In genomic region chr7:151447901-151448260, GRCh38 we compare ENCODE assay signal across 8 cellular contexts. TPM values are rescaled to one million over a fixed set of nuclear protein-coding genes. Genes with fewer than 3 reads are reported as not detected.
DNase-seq lines count a peak whose midpoint lies in the region; ATAC-seq and TF ChIP-seq lines count a peak whose summit lies in the region.

No MANE protein-coding gene starts in this region.

- H3K4me2 ChIP-seq in HCT116 (ENCODE audit: low read length), result peak overlapping the region; percentile 77

- no peak for DNase-seq in HCT116 (ENCODE audit: low read depth, low spot score)
- no peak for DNase-seq in activated T-helper 2 cell treated with anti-CD3 and anti-CD28 coated beads, Interferon-gamma antibody, Interleukin-2, Interleukin-4, amounts not matched to agents 10 μg/mL and 5 μg/mL and 100 μg/mL, durations not matched to agents 14 hours and 24 hours and 36 hours (ENCODE audit: low spot score)
- no peak for DNase-seq in immature natural killer cell
- DNase-seq in spleen, result no peak
- DNase-seq in dedifferentiated amniotic fluid mesenchymal stem cell (ENCODE audit: extremely low spot score), result no peak
- no peak for DNase-seq in NCI-H226
- no peak for DNase-seq in activated CD4-positive, alpha-beta T cell treated with anti-CD3 and anti-CD28 coated beads for 1 hour

- POLR2A ChIA-PET in HCT116 (lab: Charles Lee), result interaction anchor here (1.1 kb wide), 1 partner anchor 78 kb away, joined by 3 read pairs; no protein-coding TSS in a partner anchor

- no peak overlapping the region for H2AFZ ChIP-seq in HCT116 (ENCODE audit: low read depth, low read length, poor library complexity, severe bottlenecking)

- H3K4me3 Mint-ChIP-seq in activated T-helper 2 cell treated with anti-CD3 and anti-CD28 coated beads, Interferon-gamma antibody, Interleukin-2, Interleukin-4, amounts not matched to agents 10 μg/mL and 5 μg/mL and 100 μg/mL, durations not matched to agents 14 hours and 24 hours and 36 hours (ENCODE audit: low read depth), result peak overlapping the region; percentile 74
- H3K4me3 Mint-ChIP-seq in immature natural killer cell, result peak overlapping the region; percentile 79 to 87 (median 81)

- H3K4me1 ChIP-seq in HCT116 (ENCODE audit: control insufficient read depth in 1 of 2, insufficient read depth in 2 of 2, low read length in 2 of 2), result peaks cover 13 to 33% of the 10 kb centered on the region in 2 experiments; a peak in 3 of 4 replicates
- H3K4me1 ChIP-seq in spleen, result peaks cover 0 to 21% (median 8%) of the 10 kb centered on the region in 6 donors

- no peak overlapping the region for H3K9ac ChIP-seq in HCT116 (ENCODE audit: low read length)

- no peak for TF ChIP-seq RAD21 in HCT116 (IDR thresholded peaks at IDR 0.05; ENCODE audit: low read depth)

- CTCF ChIA-PET in HCT116 (lab: Charles Lee), result interaction anchor here (0.7 to 3.0 kb wide), 7 partner anchors 14 to 138 kb away, joined by 3 to 40 read pairs (median 5); no protein-coding TSS in a partner anchor

- H3K27me3 Mint-ChIP-seq in activated T-helper 2 cell treated with anti-CD3 and anti-CD28 coated beads, Interferon-gamma antibody, Interleukin-2, Interleukin-4, amounts not matched to agents 10 μg/mL and 5 μg/mL and 100 μg/mL, durations not matched to agents 14 hours and 24 hours and 36 hours (ENCODE audit: low read depth), result peaks cover 5% of the 10 kb centered on the region
- peaks cover 0 to 8% (median 3%) of the 10 kb centered on the region in 3 donors for H3K27me3 Mint-ChIP-seq in immature natural killer cell (ENCODE audit: low read depth in 3 of 3)

- WGBS in spleen, 5 donors, result 53 to 70% (median 65%) methylated on average over 26 of the region's 26 CpGs

- TF ChIP-seq POLR2A in HCT116 (IDR thresholded peaks at IDR 0.05; ENCODE audit: borderline replicate concordance, extremely low read depth, insufficient read depth, insufficient read length) (no peak), spleen (IDR thresholded peaks at IDR 0.05) (no peak)

- H3K27me3 ChIP-seq in HCT116 (ENCODE audit: insufficient read depth, low read length), result no peaks in the 10 kb centered on the region
- H3K27me3 ChIP-seq in spleen (replicated peaks in 1 of 7), result peaks cover 0 to 9% (median 0%) of the 10 kb centered on the region in 7 donors

- H3K4me3 ChIP-seq in HCT116 (replicated peaks in 1 of 2; ENCODE audit: low read depth in 1 of 2, low read length in 2 of 2) (no peak overlapping the region), spleen (peak overlapping the region; percentile 30 to 70 (median 50))

- H4K20me1 ChIP-seq in HCT116 (ENCODE audit: insufficient read depth), result no peaks in the 10 kb centered on the region

- TF ChIP-seq CTCF in HCT116 (IDR thresholded peaks at IDR 0.05 in 2 of 3, conservative IDR thresholded peaks at IDR 0.05 in 1 of 3; ENCODE audit: borderline replicate concordance in 1 of 3, insufficient read depth in 1 of 3, low read depth in 2 of 3, low read length in 2 of 3) (no peak), spleen (IDR thresholded peaks at IDR 0.05 in 8 of 11, conservative IDR thresholded peaks at IDR 0.05 in 3 of 11) (no peak)

- peaks cover 2% of the 10 kb centered on the region for H3K4me1 Mint-ChIP-seq in activated T-helper 2 cell treated with anti-CD3 and anti-CD28 coated beads, Interferon-gamma antibody, Interleukin-2, Interleukin-4, amounts not matched to agents 10 μg/mL and 5 μg/mL and 100 μg/mL, durations not matched to agents 14 hours and 24 hours and 36 hours (ENCODE audit: low read depth)
- H3K4me1 Mint-ChIP-seq in immature natural killer cell, result no peaks in the 10 kb centered on the region

- no peaks in the 10 kb centered on the region for H3K36me3 Mint-ChIP-seq in activated T-helper 2 cell treated with anti-CD3 and anti-CD28 coated beads, Interferon-gamma antibody, Interleukin-2, Interleukin-4, amounts not matched to agents 10 μg/mL and 5 μg/mL and 100 μg/mL, durations not matched to agents 14 hours and 24 hours and 36 hours (ENCODE audit: low read depth)
- H3K36me3 Mint-ChIP-seq in immature natural killer cell, result no peaks in the 10 kb centered on the region

- H3K9me3 Mint-ChIP-seq in activated T-helper 2 cell treated with anti-CD3 and anti-CD28 coated beads, Interferon-gamma antibody, Interleukin-2, Interleukin-4, amounts not matched to agents 10 μg/mL and 5 μg/mL and 100 μg/mL, durations not matched to agents 14 hours and 24 hours and 36 hours, result no peaks in the 10 kb centered on the region
- no peaks in the 10 kb centered on the region for H3K9me3 Mint-ChIP-seq in immature natural killer cell

- H3K9me3 ChIP-seq in HCT116 (ENCODE audit: control insufficient read depth in 1 of 2, insufficient read depth in 1 of 2, low read depth in 1 of 2, low read length in 2 of 2), result no peaks in the 10 kb centered on the region
- H3K9me3 ChIP-seq in spleen, result no peaks in the 10 kb centered on the region

- no peaks in the 10 kb centered on the region for H3K79me2 ChIP-seq in HCT116 (ENCODE audit: insufficient read depth, low read length)

- H3K27ac ChIP-seq in HCT116 (ENCODE audit: low read depth, low read length) (no peak overlapping the region; the same call in 1 of the 2 replicates), spleen (peak overlapping the region in 7 of 8 donors; percentile 35 to 83 (median 69))

- H3K36me3 ChIP-seq in HCT116 (ENCODE audit: control insufficient read depth in 1 of 2, insufficient read depth in 2 of 2, low read length in 2 of 2) (no peaks in the 10 kb centered on the region), spleen (no peaks in the 10 kb centered on the region)

- intact Hi-C loops in HCT116 (cut with micrococcal nuclease), result loop anchor here (1.0 kb wide), 2 partner anchors 80 to 133 kb away; no protein-coding TSS in a partner anchor
- intact Hi-C loops in activated T-helper 2 cell treated with anti-CD3 and anti-CD28 coated beads, Interferon-gamma antibody, Interleukin-2, Interleukin-4, amounts not matched to agents 10 μg/mL and 5 μg/mL and 100 μg/mL, durations not matched to agents 14 hours and 24 hours and 36 hours (cut with micrococcal nuclease), result loop anchor here (1.0 to 2.0 kb wide), 3 partner anchors 33 to 134 kb away; no protein-coding TSS in a partner anchor
- intact Hi-C loops in spleen (cut with DNase I; ENCODE audit: low total_unique reads), result loop anchor here (5.0 kb wide), 2 partner anchors 81 to 131 kb away; no protein-coding TSS in a partner anchor

- ATAC-seq in HCT116, result no peak
- ATAC-seq in HG02571 (IDR thresholded peaks at IDR 0.05; ENCODE audit: unreplicated experiment), result no peak

- H3K9me2 ChIP-seq in HCT116 (ENCODE audit: insufficient read depth), result no peaks in the 10 kb centered on the region

- BruUV-seq in HCT116 (replicated peaks; lab: Mats Ljungman, UMichigan), result no TSS peak

- no peak overlapping the region for H3K27ac Mint-ChIP-seq in activated T-helper 2 cell treated with anti-CD3 and anti-CD28 coated beads, Interferon-gamma antibody, Interleukin-2, Interleukin-4, amounts not matched to agents 10 μg/mL and 5 μg/mL and 100 μg/mL, durations not matched to agents 14 hours and 24 hours and 36 hours
- peak overlapping the region in 1 of 6 donors; percentile 40 for H3K27ac Mint-ChIP-seq in immature natural killer cell

- RAD21 ChIA-PET in HCT116 (lab: Charles Lee; ENCODE audit: low non-redundant PET in 1 of 2, low total read pairs in 2 of 2, uncharacterized antibody in 2 of 2, unreplicated experiment in 2 of 2), result interaction anchor here (1.1 to 2.3 kb wide), 5 partner anchors 12 to 133 kb away, joined by 3 to 12 read pairs (median 5); no protein-coding TSS in a partner anchor

TF ChIP-seq in HCT116, 20 proteins besides CTCF, POLR2A, EP300 and RAD21 (continues in another document):
- TF ChIP-seq YY1 (IDR thresholded peaks at IDR 0.05; ENCODE audit: extremely low read depth, insufficient replicate concordance, low read depth, low read length) (no peak), POLR2AphosphoS5 (IDR thresholded peaks at IDR 0.05; ENCODE audit: low read depth, low read length) (no peak), ELF1 (IDR thresholded peaks at IDR 0.05; ENCODE audit: borderline replicate concordance, low read depth) (no peak), TCF7L2 (IDR thresholded peaks at IDR 0.05; ENCODE audit: borderline replicate concordance, extremely low read depth, insufficient read depth, insufficient read length) (no peak), EZH2 (IDR thresholded peaks at IDR 0.05) (no peak), FOSL1 (IDR thresholded peaks at IDR 0.05; ENCODE audit: low read depth) (no peak), EGR1 (IDR thresholded peaks at IDR 0.05; ENCODE audit: low read depth) (no peak), MAX (IDR thresholded peaks at IDR 0.05) (no peak), ZFX (IDR thresholded peaks at IDR 0.05) (no peak), SP1 (IDR thresholded peaks at IDR 0.05; ENCODE audit: low read depth) (no peak), JUND (IDR thresholded peaks at IDR 0.05) (no peak), SRF (IDR thresholded peaks at IDR 0.05; ENCODE audit: low read depth) (no peak)

RNA-seq across cellular contexts. Expression of gene CRYGN, which starts 7.9 kb away (rescaled TPM):
- total RNA-seq in HCT116 (2021; ENCODE audit: unreplicated experiment) (not detected), spleen (1 to 10 TPM in 3 of 7 donors, under 1 TPM in 3, not detected in 1; 0.17 to 2.5 (median 0.92) TPM)
- not detected in 2 replicates for polyA plus RNA-seq in HCT116 (2012)
- not detected in 2 replicates for total RNA-seq in activated T-helper 2 cell treated with anti-CD3 and anti-CD28 coated beads, Interferon-gamma antibody, Interleukin-2, Interleukin-4, amounts not matched to agents 10 μg/mL and 5 μg/mL and 100 μg/mL, durations not matched to agents 14 hours and 24 hours and 36 hours
- polyA plus RNA-seq in immature natural killer cell (not detected), spleen (under 1 TPM; 0.27 to 0.72 (median 0.32) TPM)

RNA-seq across cellular contexts. Expression of gene WDR86, which starts 38.0 kb away (rescaled TPM):
- total RNA-seq in HCT116 (2021; ENCODE audit: unreplicated experiment), result not detected
- polyA plus RNA-seq in HCT116 (2012), result 0.42 and 0.64 TPM in 2 replicates
- total RNA-seq in activated T-helper 2 cell treated with anti-CD3 and anti-CD28 coated beads, Interferon-gamma antibody, Interleukin-2, Interleukin-4, amounts not matched to agents 10 μg/mL and 5 μg/mL and 100 μg/mL, durations not matched to agents 14 hours and 24 hours and 36 hours, result not detected in 2 replicates
- 1 to 10 TPM in 2 of 3 donors, under 1 TPM in 1; 0.75 to 2.2 (median 2.2) TPM for polyA plus RNA-seq in immature natural killer cell
- total RNA-seq in spleen, result 10 to 100 TPM; 15.4 to 71.9 (median 58.1) TPM
- 10 to 100 TPM in 1 of 3 donors, 1 to 10 TPM in 2; 2.8 to 29.5 (median 8.6) TPM for polyA plus RNA-seq in spleen

Comparison
In these comparisons a context has a peak if more than half of its experiments do, and no peak if none do; other contexts are left out.
1. H3K4me3 ChIP-seq: peak in spleen (8 of 8); none in HCT116 (0 of 2).
2. RNA of gene WDR86, which starts 38.0 kb away (total RNA-seq): 15.4 to 71.9 TPM in spleen; not detected in HCT116 (single experiment) and not detected in activated T-helper 2 cell treated with anti-CD3 and anti-CD28 coated beads, Interferon-gamma antibody, Interleukin-2, Interleukin-4, amounts not matched to agents 10 μg/mL and 5 μg/mL and 100 μg/mL, durations not matched to agents 14 hours and 24 hours and 36 hours; every median in the first group is over 10 times any median in the second.